1 cellular context compared by ENCODE assay signal in the genomic region with DNA sequence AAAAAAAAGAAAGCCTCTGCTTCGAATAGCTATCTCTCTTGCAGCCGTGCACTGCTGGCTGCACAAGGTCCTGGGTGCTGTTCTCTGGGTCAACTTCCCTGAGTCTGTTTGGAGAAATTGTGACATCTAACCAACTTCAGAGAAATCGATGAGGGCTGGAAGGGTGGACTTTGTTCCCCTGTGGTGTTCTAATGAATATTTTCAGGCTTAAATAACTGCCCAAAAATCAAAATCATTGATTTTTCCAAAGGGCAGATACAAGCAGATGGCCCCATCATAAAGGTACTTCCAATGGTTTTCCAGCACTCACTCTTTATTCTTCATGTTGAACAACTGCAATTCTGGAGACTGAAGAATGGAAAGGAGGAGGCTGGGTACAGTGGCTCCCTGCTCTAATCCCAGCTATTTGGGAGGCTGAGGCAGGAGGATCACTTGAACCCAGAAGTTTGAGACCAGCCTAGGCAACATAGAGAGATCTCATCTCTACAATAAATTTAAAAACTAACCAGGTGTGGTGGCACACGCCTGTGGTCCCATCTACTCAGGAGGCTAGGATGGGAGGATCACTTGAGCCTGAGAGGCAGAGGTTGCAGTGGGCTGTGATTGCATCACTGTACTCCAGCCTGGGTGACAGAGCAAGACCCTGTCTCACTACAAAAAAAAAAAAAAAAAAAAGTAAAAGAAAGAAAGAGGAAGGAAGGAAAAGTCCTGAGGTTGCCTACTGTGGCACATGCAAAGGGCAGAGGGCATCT.
TF ChIP-seq lines count a peak whose summit lies in the region.

No MANE protein-coding gene starts in this region.

TF ChIP-seq in HepG2, 621 proteins besides CTCF, POLR2A, EP300 and RAD21 (continued from another document and continues in another):
- TF ChIP-seq THRA (CRISPR knock-in tag; IDR thresholded peaks at IDR 0.05; ENCODE audit: borderline replicate concordance) (peak; percentile 72; the same call in 1 of the 2 replicates), IRX3 (CRISPR knock-in tag; IDR thresholded peaks at IDR 0.05; ENCODE audit: borderline replicate concordance, low read depth) (no peak), ZC3H13 (CRISPR knock-in tag; IDR thresholded peaks at IDR 0.05) (no peak), ZNF710 (CRISPR knock-in tag; IDR thresholded peaks at IDR 0.05; ENCODE audit: borderline replicate concordance) (peak; percentile 87; the same call in 1 of the 2 replicates), ZFX (CRISPR knock-in tag; IDR thresholded peaks at IDR 0.05; ENCODE audit: low read depth) (peak; percentile 17; the same call in 1 of the 2 replicates), KDM6A (CRISPR knock-in tag; IDR thresholded peaks at IDR 0.05; ENCODE audit: low read depth) (peak; percentile 95), EEA1 (CRISPR knock-in tag; IDR thresholded peaks at IDR 0.05; ENCODE audit: borderline replicate concordance) (no peak), DPF2 (CRISPR knock-in tag; IDR thresholded peaks at IDR 0.05; ENCODE audit: borderline replicate concordance, low read depth) (peak; percentile 94), GATAD2A (CRISPR knock-in tag; IDR thresholded peaks at IDR 0.05) (peak; percentile 99), ZNF230 (CRISPR knock-in tag; IDR thresholded peaks at IDR 0.05) (0 out of 2 replicates have a peak, but pooled peaks have one; percentile 56), NR2C2 (CRISPR knock-in tag; IDR thresholded peaks at IDR 0.05; ENCODE audit: borderline replicate concordance) (peak; percentile 65; the same call in 1 of the 2 replicates), CREM (IDR thresholded peaks at IDR 0.05) (peak; percentile 87), CREM (CRISPR knock-in tag; IDR thresholded peaks at IDR 0.05) (no peak), ZNF891 (CRISPR knock-in tag; IDR thresholded peaks at IDR 0.05) (no peak), ZNF24 (IDR thresholded peaks at IDR 0.05) (peak; percentile 75), FOXJ3 (CRISPR knock-in tag; IDR thresholded peaks at IDR 0.05; ENCODE audit: borderline replicate concordance) (peak; percentile 91), HNRNPH1 (optimal IDR thresholded peaks at IDR 0.05; ENCODE audit: low read depth, low read length) (no peak), TBL1XR1 (IDR thresholded peaks at IDR 0.05; ENCODE audit: borderline replicate concordance, low read length, partially characterized antibody) (peak; percentile 75), HBP1 (CRISPR knock-in tag; IDR thresholded peaks at IDR 0.05; ENCODE audit: low read depth) (peak; percentile 80), NR2F1 (CRISPR knock-in tag; IDR thresholded peaks at IDR 0.05) (peak; percentile 35 to 75; a peak in 3 of 4 replicates), ZBTB37 (CRISPR knock-in tag; IDR thresholded peaks at IDR 0.05) (peak; percentile 97), KLF13 (CRISPR knock-in tag; IDR thresholded peaks at IDR 0.05) (no peak), ZNF3 (CRISPR knock-in tag; IDR thresholded peaks at IDR 0.05) (peak; percentile 70; the same call in 1 of the 2 replicates), ZSCAN31 (CRISPR knock-in tag; IDR thresholded peaks at IDR 0.05; ENCODE audit: low read depth) (peak; percentile 78; the same call in 1 of the 2 replicates), FOXK1 (CRISPR knock-in tag; IDR thresholded peaks at IDR 0.05; ENCODE audit: borderline replicate concordance, low read depth) (peak; percentile 77; the same call in 1 of the 2 replicates), ARNT2 (CRISPR knock-in tag; IDR thresholded peaks at IDR 0.05; ENCODE audit: low read depth) (0 out of 2 replicates have a peak, but pooled peaks have one; percentile 60), HOXA7 (CRISPR knock-in tag; IDR thresholded peaks at IDR 0.05) (no peak), ZNF121 (CRISPR knock-in tag; IDR thresholded peaks at IDR 0.05) (0 out of 2 replicates have a peak, but pooled peaks have one; percentile 43)
- TF ChIP-seq, protein P1, sequence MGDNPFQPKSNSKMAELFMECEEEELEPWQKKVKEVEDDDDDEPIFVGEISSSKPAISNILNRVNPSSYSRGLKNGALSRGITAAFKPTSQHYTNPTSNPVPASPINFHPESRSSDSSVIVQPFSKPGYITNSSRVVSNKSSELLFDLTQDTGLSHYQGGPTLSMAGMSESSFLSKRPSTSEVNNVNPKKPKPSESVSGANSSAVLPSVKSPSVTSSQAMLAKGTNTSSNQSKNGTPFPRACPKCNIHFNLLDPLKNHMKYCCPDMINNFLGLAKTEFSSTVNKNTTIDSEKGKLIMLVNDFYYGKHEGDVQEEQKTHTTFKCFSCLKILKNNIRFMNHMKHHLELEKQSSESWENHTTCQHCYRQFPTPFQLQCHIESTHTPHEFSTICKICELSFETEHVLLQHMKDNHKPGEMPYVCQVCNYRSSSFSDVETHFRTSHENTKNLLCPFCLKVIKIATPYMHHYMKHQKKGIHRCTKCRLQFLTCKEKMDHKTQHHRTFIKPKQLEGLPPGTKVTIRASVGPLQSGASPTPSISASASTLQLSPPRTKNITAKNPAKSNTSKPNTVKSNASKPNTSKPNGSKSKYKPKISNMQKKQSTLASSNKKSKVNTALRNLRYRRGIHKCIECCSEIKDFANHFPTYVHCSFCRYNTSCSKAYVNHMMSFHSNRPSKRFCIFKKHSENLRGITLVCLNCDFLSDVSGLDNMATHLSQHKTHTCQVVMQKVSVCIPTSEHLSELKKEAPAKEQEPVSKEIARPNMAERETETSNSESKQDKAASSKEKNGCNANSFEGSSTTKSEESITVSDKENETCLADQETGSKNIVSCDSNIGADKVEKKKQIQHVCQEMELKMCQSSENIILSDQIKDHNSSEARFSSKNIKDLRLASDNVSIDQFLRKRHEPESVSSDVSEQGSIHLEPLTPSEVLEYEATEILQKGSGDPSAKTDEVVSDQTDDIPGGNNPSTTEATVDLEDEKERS (CRISPR knock-in tag; IDR thresholded peaks at IDR 0.05): peak; percentile 70; the same call in 1 of the 2 replicates
- TF ChIP-seq, protein P2, sequence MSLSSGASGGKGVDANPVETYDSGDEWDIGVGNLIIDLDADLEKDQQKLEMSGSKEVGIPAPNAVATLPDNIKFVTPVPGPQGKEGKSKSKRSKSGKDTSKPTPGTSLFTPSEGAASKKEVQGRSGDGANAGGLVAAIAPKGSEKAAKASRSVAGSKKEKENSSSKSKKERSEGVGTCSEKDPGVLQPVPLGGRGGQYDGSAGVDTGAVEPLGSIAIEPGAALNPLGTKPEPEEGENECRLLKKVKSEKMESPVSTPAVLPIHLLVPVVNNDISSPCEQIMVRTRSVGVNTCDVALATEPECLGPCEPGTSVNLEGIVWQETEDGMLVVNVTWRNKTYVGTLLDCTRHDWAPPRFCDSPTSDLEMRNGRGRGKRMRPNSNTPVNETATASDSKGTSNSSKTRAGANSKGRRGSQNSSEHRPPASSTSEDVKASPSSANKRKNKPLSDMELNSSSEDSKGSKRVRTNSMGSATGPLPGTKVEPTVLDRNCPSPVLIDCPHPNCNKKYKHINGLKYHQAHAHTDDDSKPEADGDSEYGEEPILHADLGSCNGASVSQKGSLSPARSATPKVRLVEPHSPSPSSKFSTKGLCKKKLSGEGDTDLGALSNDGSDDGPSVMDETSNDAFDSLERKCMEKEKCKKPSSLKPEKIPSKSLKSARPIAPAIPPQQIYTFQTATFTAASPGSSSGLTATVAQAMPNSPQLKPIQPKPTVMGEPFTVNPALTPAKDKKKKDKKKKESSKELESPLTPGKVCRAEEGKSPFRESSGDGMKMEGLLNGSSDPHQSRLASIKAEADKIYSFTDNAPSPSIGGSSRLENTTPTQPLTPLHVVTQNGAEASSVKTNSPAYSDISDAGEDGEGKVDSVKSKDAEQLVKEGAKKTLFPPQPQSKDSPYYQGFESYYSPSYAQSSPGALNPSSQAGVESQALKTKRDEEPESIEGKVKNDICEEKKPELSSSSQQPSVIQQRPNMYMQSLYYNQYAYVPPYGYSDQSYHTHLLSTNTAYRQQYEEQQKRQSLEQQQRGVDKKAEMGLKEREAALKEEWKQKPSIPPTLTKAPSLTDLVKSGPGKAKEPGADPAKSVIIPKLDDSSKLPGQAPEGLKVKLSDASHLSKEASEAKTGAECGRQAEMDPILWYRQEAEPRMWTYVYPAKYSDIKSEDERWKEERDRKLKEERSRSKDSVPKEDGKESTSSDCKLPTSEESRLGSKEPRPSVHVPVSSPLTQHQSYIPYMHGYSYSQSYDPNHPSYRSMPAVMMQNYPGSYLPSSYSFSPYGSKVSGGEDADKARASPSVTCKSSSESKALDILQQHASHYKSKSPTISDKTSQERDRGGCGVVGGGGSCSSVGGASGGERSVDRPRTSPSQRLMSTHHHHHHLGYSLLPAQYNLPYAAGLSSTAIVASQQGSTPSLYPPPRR (CRISPR knock-in tag; IDR thresholded peaks at IDR 0.05; ENCODE audit: borderline replicate concordance): peak; percentile 92
- TF ChIP-seq, protein P3, sequence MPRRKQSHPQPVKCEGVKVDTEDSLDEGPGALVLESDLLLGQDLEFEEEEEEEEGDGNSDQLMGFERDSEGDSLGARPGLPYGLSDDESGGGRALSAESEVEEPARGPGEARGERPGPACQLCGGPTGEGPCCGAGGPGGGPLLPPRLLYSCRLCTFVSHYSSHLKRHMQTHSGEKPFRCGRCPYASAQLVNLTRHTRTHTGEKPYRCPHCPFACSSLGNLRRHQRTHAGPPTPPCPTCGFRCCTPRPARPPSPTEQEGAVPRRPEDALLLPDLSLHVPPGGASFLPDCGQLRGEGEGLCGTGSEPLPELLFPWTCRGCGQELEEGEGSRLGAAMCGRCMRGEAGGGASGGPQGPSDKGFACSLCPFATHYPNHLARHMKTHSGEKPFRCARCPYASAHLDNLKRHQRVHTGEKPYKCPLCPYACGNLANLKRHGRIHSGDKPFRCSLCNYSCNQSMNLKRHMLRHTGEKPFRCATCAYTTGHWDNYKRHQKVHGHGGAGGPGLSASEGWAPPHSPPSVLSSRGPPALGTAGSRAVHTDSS (CRISPR knock-in tag; conservative IDR thresholded peaks at IDR 0.05): no peak
- TF ChIP-seq, protein P4, sequence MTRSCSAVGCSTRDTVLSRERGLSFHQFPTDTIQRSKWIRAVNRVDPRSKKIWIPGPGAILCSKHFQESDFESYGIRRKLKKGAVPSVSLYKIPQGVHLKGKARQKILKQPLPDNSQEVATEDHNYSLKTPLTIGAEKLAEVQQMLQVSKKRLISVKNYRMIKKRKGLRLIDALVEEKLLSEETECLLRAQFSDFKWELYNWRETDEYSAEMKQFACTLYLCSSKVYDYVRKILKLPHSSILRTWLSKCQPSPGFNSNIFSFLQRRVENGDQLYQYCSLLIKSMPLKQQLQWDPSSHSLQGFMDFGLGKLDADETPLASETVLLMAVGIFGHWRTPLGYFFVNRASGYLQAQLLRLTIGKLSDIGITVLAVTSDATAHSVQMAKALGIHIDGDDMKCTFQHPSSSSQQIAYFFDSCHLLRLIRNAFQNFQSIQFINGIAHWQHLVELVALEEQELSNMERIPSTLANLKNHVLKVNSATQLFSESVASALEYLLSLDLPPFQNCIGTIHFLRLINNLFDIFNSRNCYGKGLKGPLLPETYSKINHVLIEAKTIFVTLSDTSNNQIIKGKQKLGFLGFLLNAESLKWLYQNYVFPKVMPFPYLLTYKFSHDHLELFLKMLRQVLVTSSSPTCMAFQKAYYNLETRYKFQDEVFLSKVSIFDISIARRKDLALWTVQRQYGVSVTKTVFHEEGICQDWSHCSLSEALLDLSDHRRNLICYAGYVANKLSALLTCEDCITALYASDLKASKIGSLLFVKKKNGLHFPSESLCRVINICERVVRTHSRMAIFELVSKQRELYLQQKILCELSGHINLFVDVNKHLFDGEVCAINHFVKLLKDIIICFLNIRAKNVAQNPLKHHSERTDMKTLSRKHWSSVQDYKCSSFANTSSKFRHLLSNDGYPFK (CRISPR knock-in tag; IDR thresholded peaks at IDR 0.05; ENCODE audit: borderline replicate concordance): no peak
